Comparison of ENCODE assay signal across 23 cellular contexts in genomic region chr1:29398431-29398830, GRCh38.
DNase-seq lines count a peak whose midpoint lies in the region; ATAC-seq, FAIRE-seq and TF ChIP-seq lines count a peak whose summit lies in the region.
"Had no signal": no experiment of that assay in that cellular context is flagged by ENCODE, and none has a peak within 500 bp of the region (broad histone marks: within the 10 kb centered on the region; RNA-seq: fewer than 3 reads in every experiment).

No MANE protein-coding gene starts in this region.

- TF ChIP-seq CTCF in MCF 10A (IDR thresholded peaks at IDR 0.05; ENCODE audit: unreplicated experiment), result no peak
- TF ChIP-seq CTCF in keratinocyte (optimal IDR thresholded peaks at IDR 0.05 in 1 of 3, IDR thresholded peaks at IDR 0.05 in 1 of 3, conservative IDR thresholded peaks at IDR 0.05 in 1 of 3; ENCODE audit: extremely low read depth in 1 of 3, insufficient read depth in 2 of 3, low read length in 3 of 3), result no peak

- no peak overlapping the region for H3K4me3 Mint-ChIP-seq in MCF 10A (ENCODE audit: unreplicated experiment)
- no peak overlapping the region for H3K4me3 Mint-ChIP-seq in activated T-cell treated with anti-CD3 and anti-CD28 coated beads, Interleukin-2, amount 50 U/mL, for 72 hours
- H3K4me3 Mint-ChIP-seq: HFFc6; T-helper 2 cell treated with Interferon-gamma antibody and Interleukin-4, amounts not matched to agents 5 μg/mL and 100 μg/mL, for 36 hours had no signal

- peaks cover 12% of the 10 kb centered on the region for H3K27me3 Mint-ChIP-seq in MCF 10A (ENCODE audit: insufficient read depth, unreplicated experiment)
- H3K27me3 Mint-ChIP-seq in activated T-cell treated with anti-CD3 and anti-CD28 coated beads, Interleukin-2, amount 50 U/mL, for 72 hours (ENCODE audit: low read depth), result peaks cover 5% of the 10 kb centered on the region

- peaks cover 14% of the 10 kb centered on the region for H3K4me1 Mint-ChIP-seq in MCF 10A (ENCODE audit: insufficient read depth, unreplicated experiment)
- H3K4me1 Mint-ChIP-seq in activated T-cell treated with anti-CD3 and anti-CD28 coated beads, Interleukin-2, amount 50 U/mL, for 72 hours (ENCODE audit: low read depth), result no peaks in the 10 kb centered on the region

- DNase-seq in A172 (ENCODE audit: low spot score), result peak; percentile 58
- peak; percentile 36 for DNase-seq in HPDE6-E6E7 (ENCODE audit: extremely low spot score)
- DNase-seq in MCF 10A (ENCODE audit: unreplicated experiment), result peak; percentile 72
- DNase-seq in keratinocyte (ENCODE audit: low read depth, low spot score), result no peak
- no peak for DNase-seq in activated T-cell treated with anti-CD3 and anti-CD28 coated beads, Interleukin-2, amount 50 U/mL, for 72 hours
- no peak for DNase-seq in SHP77 treated with DMSO at 0.1 percent for 48 hours (lab: John Stamatoyannopoulos, UW)
- DNase-seq: activated CD4-positive, CD25-positive, alpha-beta regulatory T cell; cerebellar nuclear complex; DMS79; effector memory CD4-positive, alpha-beta T cell; HFFc6; left colon; NCI-H1417; NCI-H2171; right lobe of liver; stimulated activated naive CD4-positive, alpha-beta T cell; trophoblast cell had no signal

- peaks cover 6% of the 10 kb centered on the region for H3K27me3 ChIP-seq in keratinocyte (ENCODE audit: control insufficient read depth, extremely low read depth, insufficient read depth, low read length)
- H3K27me3 ChIP-seq: right lobe of liver had no signal

- no peak for ATAC-seq in activated CD4-positive, CD25-positive, alpha-beta regulatory T cell treated with anti-CD3 and anti-CD28 coated beads, Interleukin-2, amount 50 U/mL, for 24 hours
- ATAC-seq in HG03039 (IDR thresholded peaks at IDR 0.05; ENCODE audit: unreplicated experiment), result no peak
- no peak for ATAC-seq in activated T-cell treated with anti-CD3 and anti-CD28 coated beads, Interleukin-2, amount 50 U/mL, for 72 hours (replicated peaks in 1 of 2)
- ATAC-seq: A549, left colon, right lobe of liver had no signal

- FAIRE-seq in keratinocyte (lab: Jason Lieb, UNC), result peak; percentile 96
- FAIRE-seq: A549, frontal cortex had no signal

- intact Hi-C loops in MCF 10A (cut with micrococcal nuclease), result no loop called here

- no peaks in the 10 kb centered on the region for H3K9me3 ChIP-seq in keratinocyte (ENCODE audit: control insufficient read depth, low read depth, low read length)
- H3K9me3 ChIP-seq: right lobe of liver had no signal

- H3K79me2 ChIP-seq in keratinocyte (ENCODE audit: control insufficient read depth, insufficient read depth, low read length), result no peaks in the 10 kb centered on the region

- H3K4me2 ChIP-seq in keratinocyte (ENCODE audit: control insufficient read depth, extremely low read depth, insufficient read depth, low read depth, low read length), result peak overlapping the region; percentile 8
- H3K4me2 ChIP-seq: A549 had no signal

- POLR2A ChIA-PET in MCF 10A (lab: Yijun Ruan, JAX), result no interaction called here

- H3K4me1 ChIP-seq in keratinocyte (ENCODE audit: control insufficient read depth, extremely low read depth, insufficient read depth, low read length), result peaks cover 9% of the 10 kb centered on the region
- H3K4me1 ChIP-seq: A549, right lobe of liver had no signal

- no peaks in the 10 kb centered on the region for H3K36me3 Mint-ChIP-seq in MCF 10A (ENCODE audit: insufficient read depth, unreplicated experiment)
- H3K36me3 Mint-ChIP-seq in activated T-cell treated with anti-CD3 and anti-CD28 coated beads, Interleukin-2, amount 50 U/mL, for 72 hours (ENCODE audit: insufficient read depth in 2 of 2), result peaks cover 0 to 2% of the 10 kb centered on the region in 2 donors

- no peak overlapping the region for H3K27ac ChIP-seq in keratinocyte (ENCODE audit: control insufficient read depth, insufficient read depth, low read length)
- H3K27ac ChIP-seq: A549, C4-2B, right lobe of liver had no signal

- H3K9ac ChIP-seq in keratinocyte (ENCODE audit: control insufficient read depth, extremely low read depth, insufficient read depth, low read length), result no peak overlapping the region

- no TSS peak for BruUV-seq in MCF 10A (replicated peaks; lab: Mats Ljungman, UMichigan)

- no peaks in the 10 kb centered on the region for H3K36me3 ChIP-seq in keratinocyte (ENCODE audit: control insufficient read depth in 2 of 2, extremely low read depth in 1 of 2, insufficient read depth in 2 of 2, low read length in 2 of 2)
- H3K36me3 ChIP-seq: right lobe of liver had no signal

- H3K4me3 ChIP-seq in keratinocyte (ENCODE audit: control insufficient read depth in 2 of 3, extremely low read depth in 1 of 3, insufficient read depth in 2 of 3, low read depth in 1 of 3, low read length in 3 of 3), result no peak overlapping the region
- H3K4me3 ChIP-seq: A549, right lobe of liver had no signal

- CTCF ChIA-PET in MCF 10A (lab: Yijun Ruan, JAX), result interaction anchor here (0.6 to 0.8 kb wide), 2 partner anchors 13 to 1205 kb away, joined by 3 read pairs; no protein-coding TSS in a partner anchor

- H4K20me1 ChIP-seq in keratinocyte (ENCODE audit: control insufficient read depth, extremely low read depth, insufficient read depth, low read length), result no peaks in the 10 kb centered on the region

- H2AFZ ChIP-seq in keratinocyte (ENCODE audit: control insufficient read depth, low read length), result no peak overlapping the region

- H3K9me1 ChIP-seq in keratinocyte (ENCODE audit: control insufficient read depth, extremely low read depth, insufficient read depth, low read length), result no peaks in the 10 kb centered on the region

- H3K9me3 Mint-ChIP-seq in MCF 10A (ENCODE audit: unreplicated experiment), result no peaks in the 10 kb centered on the region
- peaks cover 2 to 6% of the 10 kb centered on the region in 2 donors for H3K9me3 Mint-ChIP-seq in activated T-cell treated with anti-CD3 and anti-CD28 coated beads, Interleukin-2, amount 50 U/mL, for 72 hours

- H3K27ac Mint-ChIP-seq in MCF 10A (ENCODE audit: low read depth, unreplicated experiment), result peak overlapping the region; percentile 60
- H3K27ac Mint-ChIP-seq in activated T-cell treated with anti-CD3 and anti-CD28 coated beads, Interleukin-2, amount 50 U/mL, for 72 hours, result no peak overlapping the region
- H3K27ac Mint-ChIP-seq: HFFc6; T-helper 2 cell treated with Interferon-gamma antibody and Interleukin-4, amounts not matched to agents 5 μg/mL and 100 μg/mL, for 36 hours had no signal

- dilution Hi-C loops in keratinocyte (cut with MboI; ENCODE audit: extremely low pct_ligation_motif_present, low sequenced_read_pairs), result no loop called here

Comparison
In these comparisons a context has a peak if more than half of its experiments do, and no peak if none do; other contexts are left out.
1. DNase-seq: peak in A172 (single experiment), HPDE6-E6E7 (single experiment) and MCF 10A (single experiment); none in keratinocyte (single experiment), activated T-cell treated with anti-CD3 and anti-CD28 coated beads, Interleukin-2, amount 50 U/mL, for 72 hours (0 of 2) and SHP77 treated with DMSO at 0.1 percent for 48 hours (single experiment).